Comparison of ENCODE assay signal across 8 cellular contexts in the genomic region with DNA sequence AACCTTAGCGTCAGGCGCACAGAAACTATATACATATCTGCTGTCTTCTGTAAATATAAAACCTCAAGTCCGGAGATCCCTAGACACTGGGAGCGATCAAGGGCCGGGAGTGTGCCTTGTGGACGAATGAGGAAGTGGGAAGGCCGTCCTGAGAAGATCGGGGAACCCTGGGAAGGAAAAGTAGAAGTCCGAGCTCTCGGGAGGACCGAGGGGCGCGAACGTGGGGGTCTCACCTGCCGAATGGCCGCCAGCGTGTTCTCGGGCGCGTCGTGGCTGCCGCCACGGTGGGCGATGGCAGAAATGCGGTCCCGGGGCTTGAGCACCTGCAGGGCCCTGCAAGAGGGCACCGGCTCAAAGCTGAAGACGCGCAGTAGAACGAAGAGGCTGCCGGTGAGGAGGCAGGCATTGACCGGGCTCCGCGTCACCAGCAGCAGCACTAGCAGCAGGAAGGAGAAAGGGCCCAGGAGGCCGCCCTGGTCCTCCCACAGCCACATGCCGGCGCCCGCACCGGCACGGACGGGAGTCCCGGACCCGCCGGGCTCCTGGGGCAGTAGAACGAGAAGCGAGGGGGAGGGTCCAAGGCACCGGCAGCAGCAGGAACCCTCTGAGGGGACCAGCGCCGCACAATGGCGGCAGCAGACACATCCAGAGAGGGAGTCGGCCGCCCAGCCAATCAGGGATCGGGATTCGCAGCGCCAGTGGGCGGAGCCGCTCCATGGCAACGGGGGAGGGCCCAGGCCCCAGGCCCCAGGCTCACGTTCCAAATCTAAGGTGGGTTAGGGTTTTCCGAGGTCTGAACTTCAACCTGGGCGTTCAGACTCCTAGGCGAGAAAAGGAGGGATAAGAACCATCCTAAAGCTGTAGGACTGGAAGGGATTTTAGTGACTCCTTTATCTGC. TPM values are rescaled to one million over a fixed set of nuclear protein-coding genes. Genes with fewer than 3 reads are reported as not detected.
A peak's percentile ranks its signal among the peaks of the same experiment; 100 is the strongest.
DNase-seq lines count a peak whose midpoint lies in the region; ATAC-seq, FAIRE-seq and TF ChIP-seq lines count a peak whose summit lies in the region.

Gene GDE1, minus strand, starts transcription at position 628 of the 898 bp plus-strand sequence. Its CDS starts 134 bp downstream, at position 494.

- H2AFZ ChIP-seq in HepG2 (ENCODE audit: low read length) = peak within 1 kb of the TSS; percentile 62

- intact Hi-C loops in HepG2 (cut with micrococcal nuclease; ENCODE audit: unreplicated experiment) = loop anchor here (2.0 to 10.0 kb wide), 2 partner anchors 33 to 727 kb away; partner anchors contain the start of genes RPS15A and VPS35L

- peak within 1 kb of the TSS; percentile 84 for H3K9ac ChIP-seq in HepG2 (ENCODE audit: insufficient read depth, low read depth, low read length)

- POLR2A ChIA-PET in HepG2 (lab: Yijun Ruan, JAX) = interaction anchor here (0.8 to 0.9 kb wide), 2 partner anchors 20 to 427 kb away, joined by 3 read pairs; no protein-coding TSS in a partner anchor

- no peaks in the 10 kb centered on the region for H4K20me1 ChIP-seq in HepG2 (ENCODE audit: insufficient read depth, low read length)

- in situ Hi-C loops in HepG2 (cut with HindIII; ENCODE audit: extremely low pct_ligation_motif_present, low pct_unique_long_range_greater_than_20kb) = no loop called here

- no peak for TF ChIP-seq RAD21 in HepG2 (CRISPR knock-in tag; IDR thresholded peaks at IDR 0.05)

- CTCF ChIA-PET in HepG2 (lab: Yijun Ruan, JAX; ENCODE audit: low intra/inter-chr PET ratio, low total read pairs) = no interaction called here

- no TSS peak for BruUV-seq in HepG2 (replicated peaks; lab: Mats Ljungman, UMichigan)

- peak; percentile 71 to 95 for TF ChIP-seq POLR2A in HepG2 (IDR thresholded peaks at IDR 0.05; ENCODE audit: insufficient read depth in 1 of 2, low read depth in 2 of 2, low read length in 2 of 2)

- peak; percentile 55 for FAIRE-seq in HepG2 (lab: Jason Lieb, UNC)

- TF ChIP-seq EP300 in HepG2 (IDR thresholded peaks at IDR 0.05; ENCODE audit: low read depth in 2 of 2, low read length in 2 of 2) = no peak
- peak; percentile 27; the same call in 1 of the 2 replicates for TF ChIP-seq EP300 in HepG2 (CRISPR knock-in tag; IDR thresholded peaks at IDR 0.05; ENCODE audit: borderline replicate concordance)

- DNase-seq in NCI-H526 treated with DMSO at 0.1 percent for 48 hours (lab: John Stamatoyannopoulos, UW) (peak; percentile 90), dermis blood vessel endothelial cell (peak; percentile 94), HepG2 (ENCODE audit: low spot score) (peak; percentile 93)
- DNase-seq in activated CD4-positive, alpha-beta T cell treated with anti-CD3 and anti-CD28 coated beads, Interleukin-2, amount 50 U/mL, for 24 hours (ENCODE audit: low read depth in 1 of 2, low spot score in 1 of 2) = peak; percentile 91 to 93
- DNase-seq in stimulated activated CD4-positive, alpha-beta T cell treated with anti-CD3 and anti-CD28 coated beads, Interleukin-4, amount 100 ng/mL, for 1 hour = peak; percentile 97

- H3K4me1 ChIP-seq in HepG2 (ENCODE audit: insufficient read depth, low read length) = peaks cover 64% of the 10 kb centered on the region

- H3K4me2 ChIP-seq in HepG2 (ENCODE audit: low read depth, low read length) = peak within 1 kb of the TSS; percentile 90

- H3K4me3 ChIP-seq in HepG2 (replicated peaks in 1 of 3; ENCODE audit: insufficient read depth in 1 of 3, low read depth in 2 of 3, low read length in 3 of 3) = peak within 1 kb of the TSS; percentile 94 to 100 (median 95)

- H3K27me3 ChIP-seq in HepG2 (ENCODE audit: control insufficient read depth in 1 of 2, insufficient read depth in 2 of 2, low read length in 2 of 2) = no peaks in the 10 kb centered on the region; a peak in 1 of 5 replicates

- H3K9me3 ChIP-seq in HepG2 (ENCODE audit: low read length) = no peaks in the 10 kb centered on the region

- peaks cover 4 to 8% of the 10 kb centered on the region in 2 experiments; a peak in 3 of 5 replicates for H3K36me3 ChIP-seq in HepG2 (replicated peaks in 1 of 2; ENCODE audit: control insufficient read depth in 1 of 2, insufficient read depth in 2 of 2, low read length in 2 of 2)

- ATAC-seq in GM19328 (IDR thresholded peaks at IDR 0.05; ENCODE audit: unreplicated experiment) (peak; percentile 71), HG03520 (IDR thresholded peaks at IDR 0.05; ENCODE audit: unreplicated experiment) (peak; percentile 73), HepG2 (peak; percentile 86)

- peaks cover 46% of the 10 kb centered on the region for H3K79me2 ChIP-seq in HepG2 (ENCODE audit: insufficient read depth, low read length)

- peak; percentile 61 for TF ChIP-seq CTCF in C4-2B (conservative IDR thresholded peaks at IDR 0.05)
- peak; percentile 85 for TF ChIP-seq CTCF in HepG2 (CRISPR knock-in tag; IDR thresholded peaks at IDR 0.05)

- whole genome bisulfite sequencing in HepG2 (ENCODE audit: low lambda C conversion rate) = under 1% methylated on average over 50 of the region's 62 CpGs

- H3K27ac ChIP-seq in C4-2B (peak within 1 kb of the TSS; percentile 88), HepG2 (ENCODE audit: extremely low read length, insufficient read depth, low read length) (peak within 1 kb of the TSS; percentile 64)

TF ChIP-seq in HepG2, 621 proteins besides CTCF, POLR2A, EP300 and RAD21 (continues in another document):
- TF ChIP-seq ZNF124 (CRISPR knock-in tag; IDR thresholded peaks at IDR 0.05) = peak; percentile 78; the same call in 1 of the 2 replicates
- peak; percentile 17; the same call in 1 of the 2 replicates for TF ChIP-seq MED1 (CRISPR knock-in tag; IDR thresholded peaks at IDR 0.05)
- TF ChIP-seq GMEB1 (CRISPR knock-in tag; IDR thresholded peaks at IDR 0.05; ENCODE audit: borderline replicate concordance) = peak; percentile 77; the same call in 1 of the 2 replicates
- no peak for TF ChIP-seq SRSF4 (IDR thresholded peaks at IDR 0.05; ENCODE audit: low read depth, low read length, poor library complexity, severe bottlenecking)
- TF ChIP-seq, protein P1, sequence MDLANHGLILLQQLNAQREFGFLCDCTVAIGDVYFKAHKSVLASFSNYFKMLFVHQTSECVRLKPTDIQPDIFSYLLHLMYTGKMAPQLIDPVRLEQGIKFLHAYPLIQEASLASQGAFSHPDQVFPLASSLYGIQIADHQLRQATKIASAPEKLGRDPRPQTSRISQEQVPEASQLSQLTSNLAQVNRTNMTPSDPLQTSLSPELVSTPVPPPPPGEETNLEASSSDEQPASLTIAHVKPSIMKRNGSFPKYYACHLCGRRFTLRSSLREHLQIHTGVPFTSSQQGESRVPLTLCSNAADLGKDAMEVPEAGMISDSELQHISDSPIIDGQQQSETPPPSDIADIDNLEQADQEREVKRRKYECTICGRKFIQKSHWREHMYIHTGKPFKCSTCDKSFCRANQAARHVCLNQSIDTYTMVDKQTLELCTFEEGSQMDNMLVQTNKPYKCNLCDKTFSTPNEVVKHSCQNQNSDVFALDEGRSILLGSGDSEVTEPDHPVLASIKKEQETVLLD (CRISPR knock-in tag; IDR thresholded peaks at IDR 0.05; ENCODE audit: low read depth) = no peak
- peak; percentile 25; the same call in 1 of the 2 replicates for TF ChIP-seq SOX5 (CRISPR knock-in tag; IDR thresholded peaks at IDR 0.05; ENCODE audit: borderline replicate concordance)
- peak; percentile 36; the same call in 1 of the 2 replicates for TF ChIP-seq NR2C2 (CRISPR knock-in tag; IDR thresholded peaks at IDR 0.05; ENCODE audit: borderline replicate concordance)
- TF ChIP-seq CHCHD3 (CRISPR knock-in tag; IDR thresholded peaks at IDR 0.05) = peak; percentile 83

RNA-seq across cellular contexts. Expression of gene GDE1, which starts in this region (rescaled TPM):
- total RNA-seq in dermis blood vessel endothelial cell (33.9 and 52.9 TPM in 2 replicates), HepG2 (2016; rRNA removed; fragmentation: Illumina TruSeq; extraction: Trizol) (55.1 and 59.0 TPM in 2 replicates)
- total RNA-seq in HepG2 (2016; cell fraction: cytosol; rRNA removed; fragmentation: Illumina TruSeq; extraction: Trizol; ENCODE audit: low read depth) = 52.9 and 57.5 TPM in 2 replicates
- 45.6 and 63.3 TPM in 2 replicates for total RNA-seq in HepG2 (2016; cell fraction: insoluble cytoplasmic fraction; rRNA removed; fragmentation: Illumina TruSeq; extraction: Trizol)
- total RNA-seq in HepG2 (2016; cell fraction: membrane; rRNA removed; fragmentation: Illumina TruSeq; extraction: Trizol) = 123 and 138 TPM in 2 replicates
- 45.2 and 50.8 TPM in 2 replicates for total RNA-seq in HepG2 (2016; cell fraction: nucleus; rRNA removed; fragmentation: Illumina TruSeq; extraction: Trizol)
- 35.9 and 38.9 TPM in 2 replicates for polyA plus RNA-seq in HepG2 (2011; rRNA removed)
- polyA plus RNA-seq in HepG2 (2011; cell fraction: cytosol; rRNA removed) = 27.6 and 46.5 TPM in 2 replicates
- 10.9 and 16.7 TPM in 2 replicates for polyA plus RNA-seq in HepG2 (2011; cell fraction: nucleus; rRNA removed)
- polyA plus RNA-seq in HepG2 (2012) = 89.0 and 119 TPM in 2 replicates
- polyA plus RNA-seq in HepG2 (2016; cell fraction: cytosol; fragmentation: Illumina TruSeq; extraction: Trizol; ENCODE audit: low read depth) = 80.4 and 81.8 TPM in 2 replicates
- polyA plus RNA-seq in HepG2 (2016; cell fraction: insoluble cytoplasmic fraction; fragmentation: Illumina TruSeq; extraction: Trizol; ENCODE audit: low read depth) = 50.5 and 58.3 TPM in 2 replicates
- 115 and 129 TPM in 2 replicates for polyA plus RNA-seq in HepG2 (2016; cell fraction: membrane; fragmentation: Illumina TruSeq; extraction: Trizol; ENCODE audit: low read depth)
- polyA plus RNA-seq in HepG2 (2016; cell fraction: nucleus; fragmentation: Illumina TruSeq; extraction: Trizol; ENCODE audit: insufficient read depth, low read depth) = 61.2 and 70.9 TPM in 2 replicates
- polyA minus RNA-seq in HepG2 (2011; rRNA and poly(A)+ RNA removed; ENCODE audit: low replicate concordance) = 12.3 and 18.4 TPM in 2 replicates
- polyA minus RNA-seq in HepG2 (2011; cell fraction: cytosol; rRNA and poly(A)+ RNA removed) = 24.4 and 28.3 TPM in 2 replicates
- 15.5 and 36.3 TPM in 2 replicates for polyA minus RNA-seq in HepG2 (2011; cell fraction: nucleus; rRNA and poly(A)+ RNA removed)

Comparison
In these comparisons a context has a peak if more than half of its experiments do, and no peak if none do; other contexts are left out.
1. Peak in every context shown above with its lines: DNase-seq, ATAC-seq, H3K4me3 ChIP-seq and H3K27ac ChIP-seq.